8 cellular contexts compared by ENCODE assay signal in genomic region chr3:75294124-75294523, GRCh38.
DNase-seq lines count a peak whose midpoint lies in the region; ATAC-seq, FAIRE-seq and TF ChIP-seq lines count a peak whose summit lies in the region.

No MANE protein-coding gene starts in this region.

- no peak overlapping the region for H3K4me3 ChIP-seq in GM12875 (ENCODE audit: low read depth, low read length)
- no peak overlapping the region for H3K4me3 ChIP-seq in adipocyte (ENCODE audit: low read length)
- no peak overlapping the region for H3K4me3 ChIP-seq in right cardiac atrium (ENCODE audit: low read length)
- no peak overlapping the region for H3K4me3 ChIP-seq in small intestine (ENCODE audit: low read depth in 1 of 2, low read length in 2 of 2)

- H3K9ac ChIP-seq in adipocyte (ENCODE audit: low read length) = no peak overlapping the region

- H3K27me3 ChIP-seq in adipocyte (replicated peaks; ENCODE audit: control insufficient read depth, insufficient read depth, low read length) (peaks cover 27% of the 10 kb centered on the region), right cardiac atrium (ENCODE audit: control insufficient read depth, insufficient read depth) (no peaks in the 10 kb centered on the region), small intestine (ENCODE audit: control insufficient read depth in 2 of 2, insufficient read depth in 2 of 2, low read length in 2 of 2) (no peaks in the 10 kb centered on the region)

- H3K4me1 ChIP-seq in adipocyte (ENCODE audit: control insufficient read depth, insufficient read depth, low read length) = no peaks in the 10 kb centered on the region
- no peaks in the 10 kb centered on the region for H3K4me1 ChIP-seq in right cardiac atrium (ENCODE audit: control insufficient read depth, insufficient read depth, low read length)
- H3K4me1 ChIP-seq in small intestine (ENCODE audit: control insufficient read depth in 2 of 2, insufficient read depth in 1 of 2, low read depth in 1 of 2, low read length in 1 of 2) = no peaks in the 10 kb centered on the region

- intact Hi-C loops in right cardiac atrium (cut with DNase I) = loop anchor here in 2 of 4 donors (2.0 to 10.0 kb wide), 3 partner anchors 129 to 351 kb away; no protein-coding TSS in a partner anchor

- DNase-seq in adipocyte (ENCODE audit: low read depth) (peak; percentile 74), right cardiac atrium (peak; percentile 35 to 71 (median 39)), small intestine (peak; percentile 11), NCI-H526 treated with DMSO at 0.1 percent for 48 hours (lab: John Stamatoyannopoulos, UW) (no peak), NOMO-1 treated with DMSO at 0.1 percent for 48 hours (lab: John Stamatoyannopoulos, UW; ENCODE audit: unreplicated experiment) (no peak)

- H3K36me3 ChIP-seq in adipocyte (ENCODE audit: control insufficient read depth, insufficient read depth, low read length, severe bottlenecking) = no peaks in the 10 kb centered on the region
- H3K36me3 ChIP-seq in small intestine (ENCODE audit: control insufficient read depth in 2 of 2, insufficient read depth in 2 of 2, low read length in 2 of 2) = no peaks in the 10 kb centered on the region

- H3K9me3 ChIP-seq in adipocyte (ENCODE audit: control insufficient read depth, low read length) (peaks cover 13% of the 10 kb centered on the region), right cardiac atrium (ENCODE audit: control insufficient read depth, low read length) (no peaks in the 10 kb centered on the region), small intestine (ENCODE audit: control insufficient read depth, low read depth) (no peaks in the 10 kb centered on the region)

- WGBS in right cardiac atrium = 7% methylated on average over 4 of the region's 4 CpGs
- 12 to 18% (median 12%) methylated on average over 4 of the region's 4 CpGs for WGBS in small intestine, 3 donors

- TF ChIP-seq CTCF in 22Rv1 (IDR thresholded peaks at IDR 0.05) (peak; percentile 47), GM12875 (IDR thresholded peaks at IDR 0.05; ENCODE audit: borderline replicate concordance, insufficient read depth, low read depth, low read length) (peak; percentile 46; the same call in 1 of the 2 replicates)

- no peak overlapping the region for H3K27ac ChIP-seq in 22Rv1
- no peak overlapping the region for H3K27ac ChIP-seq in right cardiac atrium (ENCODE audit: low read length)
- H3K27ac ChIP-seq in small intestine (ENCODE audit: low read depth in 1 of 2, low read length in 1 of 2) = no peak overlapping the region

- peak; percentile 71 for ATAC-seq in HG03565 (IDR thresholded peaks at IDR 0.05; ENCODE audit: unreplicated experiment)
- peak; percentile 98 to 99 for ATAC-seq in right cardiac atrium

- peak; percentile 55 for FAIRE-seq in small intestine (lab: Jason Lieb, UNC)

Comparison
In these comparisons a context has a peak if more than half of its experiments do, and no peak if none do; other contexts are left out.
1. DNase-seq: peak in adipocyte (single experiment), right cardiac atrium (3 of 3) and small intestine (single experiment); none in NCI-H526 treated with DMSO at 0.1 percent for 48 hours (single experiment) and NOMO-1 treated with DMSO at 0.1 percent for 48 hours (single experiment).